ENCODE assay signal across 1 cellular context in the genomic region with DNA sequence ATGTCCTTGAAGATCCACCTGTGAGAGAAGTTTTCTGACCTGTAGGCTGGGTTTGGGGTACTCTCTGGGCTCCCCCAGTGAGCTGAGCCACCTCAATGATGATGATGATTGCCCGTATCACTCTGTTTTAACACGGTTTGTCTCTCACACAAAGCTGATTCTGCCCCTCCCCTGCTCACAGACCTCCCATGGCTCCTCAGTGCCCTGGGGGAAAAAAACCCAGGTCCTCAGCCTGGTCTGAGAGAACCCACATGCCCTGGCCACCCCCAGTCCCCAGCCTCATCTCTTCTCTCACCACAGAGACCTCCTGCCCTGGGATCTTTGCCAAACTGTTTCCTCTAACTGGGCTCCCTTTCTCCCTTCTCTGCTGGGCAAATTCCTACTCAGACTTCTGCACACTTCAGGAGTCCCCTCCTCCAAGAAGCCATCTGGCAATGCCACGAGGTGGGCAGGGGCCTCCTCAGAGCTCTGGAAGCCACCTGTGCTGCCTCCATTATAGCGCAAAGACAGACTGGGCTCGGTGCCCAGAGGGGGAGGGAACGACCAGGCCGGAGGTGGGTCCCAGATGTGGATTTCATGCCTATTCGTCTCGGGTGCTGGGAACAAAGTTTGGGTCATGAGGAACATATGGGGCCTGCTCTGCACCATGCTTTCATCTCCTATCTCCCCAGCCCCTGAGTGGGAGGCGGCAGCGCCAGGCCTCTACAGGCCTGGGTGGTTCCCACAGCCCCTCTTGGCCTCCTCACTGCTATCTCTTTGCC.
TF ChIP-seq lines count a peak whose summit lies in the region.

No MANE protein-coding gene starts in this region.

TF ChIP-seq in SK-N-SH treated with all-trans-retinoic acid at 6 μM for 48 hours, 23 proteins besides CTCF, POLR2A, EP300 and RAD21 (continued from another document):
- TF ChIP-seq, protein P1, sequence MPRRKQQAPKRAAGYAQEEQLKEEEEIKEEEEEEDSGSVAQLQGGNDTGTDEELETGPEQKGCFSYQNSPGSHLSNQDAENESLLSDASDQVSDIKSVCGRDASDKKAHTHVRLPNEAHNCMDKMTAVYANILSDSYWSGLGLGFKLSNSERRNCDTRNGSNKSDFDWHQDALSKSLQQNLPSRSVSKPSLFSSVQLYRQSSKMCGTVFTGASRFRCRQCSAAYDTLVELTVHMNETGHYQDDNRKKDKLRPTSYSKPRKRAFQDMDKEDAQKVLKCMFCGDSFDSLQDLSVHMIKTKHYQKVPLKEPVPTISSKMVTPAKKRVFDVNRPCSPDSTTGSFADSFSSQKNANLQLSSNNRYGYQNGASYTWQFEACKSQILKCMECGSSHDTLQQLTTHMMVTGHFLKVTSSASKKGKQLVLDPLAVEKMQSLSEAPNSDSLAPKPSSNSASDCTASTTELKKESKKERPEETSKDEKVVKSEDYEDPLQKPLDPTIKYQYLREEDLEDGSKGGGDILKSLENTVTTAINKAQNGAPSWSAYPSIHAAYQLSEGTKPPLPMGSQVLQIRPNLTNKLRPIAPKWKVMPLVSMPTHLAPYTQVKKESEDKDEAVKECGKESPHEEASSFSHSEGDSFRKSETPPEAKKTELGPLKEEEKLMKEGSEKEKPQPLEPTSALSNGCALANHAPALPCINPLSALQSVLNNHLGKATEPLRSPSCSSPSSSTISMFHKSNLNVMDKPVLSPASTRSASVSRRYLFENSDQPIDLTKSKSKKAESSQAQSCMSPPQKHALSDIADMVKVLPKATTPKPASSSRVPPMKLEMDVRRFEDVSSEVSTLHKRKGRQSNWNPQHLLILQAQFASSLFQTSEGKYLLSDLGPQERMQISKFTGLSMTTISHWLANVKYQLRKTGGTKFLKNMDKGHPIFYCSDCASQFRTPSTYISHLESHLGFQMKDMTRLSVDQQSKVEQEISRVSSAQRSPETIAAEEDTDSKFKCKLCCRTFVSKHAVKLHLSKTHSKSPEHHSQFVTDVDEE (CRISPR knock-in tag; IDR thresholded peaks at IDR 0.05): no peak
